1 cellular context compared by ENCODE assay signal in genomic region chr22:36279219-36279666, GRCh38.
A peak's percentile ranks its signal among the peaks of the same experiment; 100 is the strongest.
TF ChIP-seq lines count a peak whose summit lies in the region.

No MANE protein-coding gene starts in this region.

TF ChIP-seq in K562, 482 proteins besides CTCF, POLR2A, EP300 and RAD21:
- TF ChIP-seq CEBPB (tag; IDR thresholded peaks at IDR 0.05), result 0 out of 2 replicates have a peak, but pooled peaks have one; percentile 22
- TF ChIP-seq ZFPM2 (CRISPR knock-in tag; IDR thresholded peaks at IDR 0.05), result no peak
- TF ChIP-seq RBM17 (IDR thresholded peaks at IDR 0.05; ENCODE audit: borderline replicate concordance, low read depth, low read length), result no peak
- no peak for TF ChIP-seq CHD1 (IDR thresholded peaks at IDR 0.05; ENCODE audit: low read length)
- TF ChIP-seq TOE1 (IDR thresholded peaks at IDR 0.05; ENCODE audit: borderline replicate concordance), result no peak
- no peak for TF ChIP-seq TOE1 (CRISPR knock-in tag; IDR thresholded peaks at IDR 0.05; ENCODE audit: borderline replicate concordance, low read depth)
- no peak for TF ChIP-seq HLTF (IDR thresholded peaks at IDR 0.05)
- TF ChIP-seq CBX8 (IDR thresholded peaks at IDR 0.05; ENCODE audit: borderline replicate concordance, extremely low read depth, low read depth, low read length, poor library complexity, severe bottlenecking), result no peak
